In genomic region chr6:69867075-69867911, GRCh38 we compare ENCODE assay signal across 1 cellular context.
TF ChIP-seq lines count a peak whose summit lies in the region.

No MANE protein-coding gene starts in this region.

TF ChIP-seq in A549, 52 proteins besides CTCF, POLR2A, EP300 and RAD21 (continued from another document):
- TF ChIP-seq NPAS2 (CRISPR knock-in tag; IDR thresholded peaks at IDR 0.05; ENCODE audit: borderline replicate concordance) (no peak), RNF2 (IDR thresholded peaks at IDR 0.05; ENCODE audit: borderline replicate concordance, low read depth) (no peak)
